ENCODE assay signal across 25 cellular contexts in the genomic region with DNA sequence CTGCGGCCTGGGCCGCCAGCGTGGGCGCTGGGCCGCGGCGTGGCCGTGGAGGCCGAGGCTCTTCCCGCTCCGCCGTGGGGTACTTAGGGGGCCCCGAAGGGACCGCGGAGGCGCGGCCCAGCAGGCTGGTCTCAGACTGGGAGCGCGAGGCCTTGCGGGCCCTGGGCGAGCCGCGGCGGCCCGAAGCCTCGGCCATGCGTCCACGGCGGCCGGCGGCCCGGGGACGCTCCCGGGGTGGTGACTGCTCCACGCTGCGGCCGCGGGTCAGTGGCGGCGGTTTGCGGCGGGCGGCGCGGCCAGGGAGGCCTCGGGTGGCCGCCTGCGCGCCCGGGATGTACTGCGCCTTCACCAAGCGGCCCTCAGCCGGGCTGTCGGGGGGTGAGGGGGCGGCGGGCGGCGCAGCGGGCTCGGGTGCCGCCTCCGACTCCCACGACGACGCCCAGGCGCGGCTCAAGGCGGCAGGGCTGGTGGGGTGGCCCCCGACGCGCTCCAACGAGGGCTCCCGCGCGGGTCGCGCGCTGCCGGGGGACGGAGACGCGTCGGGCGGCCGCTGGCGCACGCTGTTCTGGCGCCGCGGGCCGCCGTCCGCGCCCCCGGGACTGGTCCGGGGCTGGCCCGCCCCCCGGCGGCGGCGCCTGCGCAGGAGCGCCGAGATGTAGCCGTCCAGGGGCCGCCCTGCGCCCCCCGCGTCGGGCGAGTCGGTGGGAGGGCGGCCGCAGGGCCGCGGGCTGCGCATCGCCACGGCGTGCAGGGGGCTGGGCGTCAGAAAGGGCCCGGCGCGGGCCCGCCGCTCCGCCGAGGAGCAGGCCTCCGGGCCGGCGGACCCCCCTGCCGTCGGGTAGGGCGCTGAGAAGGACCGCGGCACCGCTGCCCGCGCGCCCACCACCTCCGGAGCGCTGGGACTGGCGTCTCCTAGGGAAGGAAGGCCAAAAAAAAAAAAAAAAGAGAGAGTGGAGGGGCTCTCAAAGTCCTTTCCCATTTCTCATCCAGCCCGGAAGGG. TPM values are rescaled to one million over a fixed set of nuclear protein-coding genes. Genes with fewer than 3 reads are reported as not detected.
DNase-seq lines count a peak whose midpoint lies in the region; ATAC-seq and TF ChIP-seq lines count a peak whose summit lies in the region.
"Had no signal": no experiment of that assay in that cellular context is flagged by ENCODE, and none has a peak within 500 bp of the region (broad histone marks: within the 10 kb centered on the region; RNA-seq: fewer than 3 reads in every experiment).

No MANE protein-coding gene starts in this region.

- TF ChIP-seq CTCF in GM20000 (IDR thresholded peaks at IDR 0.05; ENCODE audit: extremely low read depth, missing control alignments) (no peak), body of pancreas (IDR thresholded peaks at IDR 0.05) (no peak)

- H3K36me3 ChIP-seq in body of pancreas (replicated peaks in 1 of 2; ENCODE audit: insufficient read depth in 1 of 2, low read depth in 2 of 2), result no peaks in the 10 kb centered on the region

- peak; percentile 2 for DNase-seq in AG08396 (ENCODE audit: low spot score)
- DNase-seq in GM20000 (ENCODE audit: low spot score), result peak; percentile 25
- DNase-seq in body of pancreas, result no peak
- peak; percentile 41 for DNase-seq in iPS-NIHi7 (ENCODE audit: extremely low spot score)
- no peak for DNase-seq in stimulated activated CD4-positive, alpha-beta T cell treated with anti-CD3 and anti-CD28 coated beads, Interleukin-2, amount 100 ng/mL, for 48 hours
- DNase-seq in NCI-H1105 (lab: John Stamatoyannopoulos, UW), result no peak
- DNase-seq: activated CD4-positive, alpha-beta T cell treated with anti-CD3 and anti-CD28 coated beads, Interleukin-2, amount 50 U/mL, for 4 hours; activated CD4-positive, CD25-positive, alpha-beta regulatory T cell; activated CD8-positive, alpha-beta memory T cell treated with anti-CD3 and anti-CD28 coated beads, Interleukin-2, amount 10 ng/mL, durations not matched to agents 7 days and 5 days; activated naive CD4-positive, alpha-beta T cell treated with anti-CD3 and anti-CD28 coated beads, Interleukin-2, amount 50 U/mL, for 16 hours; DMS153; hypothalamus; NCI-H1694; PC-3; SK-N-SH; stimulated activated CD4-positive, alpha-beta T cell treated with anti-CD3 and anti-CD28 coated beads, Interleukin-4, amount 100 ng/mL, for 1 hour had no signal

- no peak overlapping the region for H3K27ac ChIP-seq in body of pancreas
- H3K27ac ChIP-seq: psoas muscle had no signal

- H3K4me1 ChIP-seq in body of pancreas, result peaks cover 5% of the 10 kb centered on the region
- H3K4me1 ChIP-seq: psoas muscle had no signal

- WGBS in body of pancreas, 2 donors, result 9 to 16% methylated on average over 10 to 85 of the region's 144 CpGs

- intact Hi-C loops in body of pancreas (cut with DNase I), result no loop called here

- no peaks in the 10 kb centered on the region for H3K9me3 ChIP-seq in body of pancreas
- H3K9me3 ChIP-seq: psoas muscle, SK-N-SH had no signal

- no peak for TF ChIP-seq POLR2A in body of pancreas (IDR thresholded peaks at IDR 0.05)

- ATAC-seq in body of pancreas, result peak; percentile 21
- no peak for ATAC-seq in HG03460 (IDR thresholded peaks at IDR 0.05; ENCODE audit: unreplicated experiment)
- no peak for ATAC-seq in GM19023 (IDR thresholded peaks at IDR 0.05; ENCODE audit: unreplicated experiment)
- ATAC-seq: activated CD8-positive, alpha-beta memory T cell treated with anti-CD3 and anti-CD28 coated beads, Interleukin-2, amount 10 ng/mL, durations not matched to agents 7 days and 5 days; PC-3; psoas muscle; sciatic nerve had no signal

- no peak overlapping the region for H3K4me3 ChIP-seq in body of pancreas
- H3K4me3 ChIP-seq: psoas muscle had no signal

- H3K27me3 ChIP-seq in body of pancreas, result peaks cover 0 to 9% of the 10 kb centered on the region in 2 donors

RNA-seq across cellular contexts. Expression of a gene that starts 11.7 kb away (rescaled TPM):
- 1 to 10 TPM in 1 of 2 donors, under 1 TPM in 1; 0.99 to 4.4 TPM for total RNA-seq in body of pancreas
- total RNA-seq: NCI-H460 had no signal

RNA-seq across cellular contexts. Expression of a gene that starts 13.3 kb away (rescaled TPM):
- total RNA-seq in body of pancreas, result not detected
- total RNA-seq: bronchial epithelial cell, liver, mesenteric fat pad, myocyte, NCI-H460, PC-3, psoas muscle, sciatic nerve had no signal

RNA-seq across cellular contexts. Expression of a gene that starts 24.4 kb away (rescaled TPM):
- total RNA-seq in body of pancreas, result 1 to 10 TPM; 5.3 to 9.6 TPM
- total RNA-seq: NCI-H460, PC-3 had no signal

RNA-seq across cellular contexts. Expression of a gene that starts 48.1 kb away (rescaled TPM):
- total RNA-seq in body of pancreas, result 10 to 100 TPM; 70.5 to 79.6 TPM

Comparison
In these comparisons a context has a peak if more than half of its experiments do, and no peak if none do; other contexts are left out.
1. DNase-seq: peak in AG08396 (single experiment), GM20000 (single experiment) and iPS-NIHi7 (single experiment); none in body of pancreas (0 of 4), stimulated activated CD4-positive, alpha-beta T cell treated with anti-CD3 and anti-CD28 coated beads, Interleukin-2, amount 100 ng/mL, for 48 hours (0 of 2) and NCI-H1105 (single experiment).